1 cellular context compared by ENCODE assay signal in the genomic region with DNA sequence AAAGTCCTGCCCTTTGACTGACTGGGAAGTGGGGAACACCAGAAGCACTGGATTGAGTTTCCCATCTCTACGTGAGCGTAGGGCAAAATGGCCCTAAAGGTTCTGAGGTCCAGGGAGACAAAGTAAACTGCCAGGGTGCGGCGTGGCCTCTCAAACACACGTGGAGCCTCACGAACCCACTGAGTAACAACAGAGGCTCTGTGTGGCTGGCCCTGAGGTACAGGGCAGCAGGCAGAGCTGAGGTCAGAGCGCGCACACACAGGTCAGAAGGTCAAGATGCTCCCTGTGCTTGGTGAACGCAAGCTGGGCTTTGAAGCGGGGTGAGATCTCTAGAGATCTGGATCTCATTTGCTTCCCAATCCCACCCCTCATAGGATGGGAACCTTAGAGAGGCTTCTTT.
A peak's percentile ranks its signal among the peaks of the same experiment; 100 is the strongest.
TF ChIP-seq lines count a peak whose summit lies in the region.

No MANE protein-coding gene starts in this region.

TF ChIP-seq in HepG2, 621 proteins besides CTCF, POLR2A, EP300 and RAD21 (continued from another document and continues in another):
- TF ChIP-seq ZNF687 (CRISPR knock-in tag; IDR thresholded peaks at IDR 0.05) (peak; percentile 74), RARG (CRISPR knock-in tag; IDR thresholded peaks at IDR 0.05; ENCODE audit: low read depth) (no peak), MYC (CRISPR knock-in tag; IDR thresholded peaks at IDR 0.05; ENCODE audit: borderline replicate concordance) (peak; percentile 64; the same call in 1 of the 2 replicates), ZNF281 (CRISPR knock-in tag; IDR thresholded peaks at IDR 0.05; ENCODE audit: borderline replicate concordance) (no peak), ZMYM2 (CRISPR knock-in tag; IDR thresholded peaks at IDR 0.05) (peak; percentile 51; the same call in 1 of the 2 replicates), ADNP (CRISPR knock-in tag; IDR thresholded peaks at IDR 0.05) (no peak), BRD4 (CRISPR knock-in tag; IDR thresholded peaks at IDR 0.05) (no peak), MAFK (conservative IDR thresholded peaks at IDR 0.05 in 1 of 2, IDR thresholded peaks at IDR 0.05 in 1 of 2; ENCODE audit: low read length in 2 of 2) (no peak), SP140L (CRISPR knock-in tag; IDR thresholded peaks at IDR 0.05; ENCODE audit: borderline replicate concordance) (no peak), TEAD3 (CRISPR knock-in tag; optimal IDR thresholded peaks at IDR 0.05; ENCODE audit: borderline replicate concordance) (no peak), REL (CRISPR knock-in tag; conservative IDR thresholded peaks at IDR 0.05) (no peak), PBX2 (CRISPR knock-in tag; IDR thresholded peaks at IDR 0.05) (no peak), SOX6 (IDR thresholded peaks at IDR 0.05) (no peak), SOX6 (CRISPR knock-in tag; IDR thresholded peaks at IDR 0.05) (no peak; the same call in 1 of the 2 replicates), CHCHD3 (CRISPR knock-in tag; IDR thresholded peaks at IDR 0.05) (no peak), XRCC5 (optimal IDR thresholded peaks at IDR 0.05; ENCODE audit: low read length) (no peak), KLF12 (CRISPR knock-in tag; IDR thresholded peaks at IDR 0.05; ENCODE audit: borderline replicate concordance) (no peak), ZNF280D (CRISPR knock-in tag; IDR thresholded peaks at IDR 0.05) (no peak), POLR2AphosphoS5 (IDR thresholded peaks at IDR 0.05; ENCODE audit: low read depth, low read length) (no peak), NR0B2 (CRISPR knock-in tag; IDR thresholded peaks at IDR 0.05) (no peak), ZSCAN20 (CRISPR knock-in tag; IDR thresholded peaks at IDR 0.05; ENCODE audit: borderline replicate concordance) (no peak), TRAFD1 (CRISPR knock-in tag; IDR thresholded peaks at IDR 0.05; ENCODE audit: borderline replicate concordance) (no peak)
- TF ChIP-seq, protein P1, sequence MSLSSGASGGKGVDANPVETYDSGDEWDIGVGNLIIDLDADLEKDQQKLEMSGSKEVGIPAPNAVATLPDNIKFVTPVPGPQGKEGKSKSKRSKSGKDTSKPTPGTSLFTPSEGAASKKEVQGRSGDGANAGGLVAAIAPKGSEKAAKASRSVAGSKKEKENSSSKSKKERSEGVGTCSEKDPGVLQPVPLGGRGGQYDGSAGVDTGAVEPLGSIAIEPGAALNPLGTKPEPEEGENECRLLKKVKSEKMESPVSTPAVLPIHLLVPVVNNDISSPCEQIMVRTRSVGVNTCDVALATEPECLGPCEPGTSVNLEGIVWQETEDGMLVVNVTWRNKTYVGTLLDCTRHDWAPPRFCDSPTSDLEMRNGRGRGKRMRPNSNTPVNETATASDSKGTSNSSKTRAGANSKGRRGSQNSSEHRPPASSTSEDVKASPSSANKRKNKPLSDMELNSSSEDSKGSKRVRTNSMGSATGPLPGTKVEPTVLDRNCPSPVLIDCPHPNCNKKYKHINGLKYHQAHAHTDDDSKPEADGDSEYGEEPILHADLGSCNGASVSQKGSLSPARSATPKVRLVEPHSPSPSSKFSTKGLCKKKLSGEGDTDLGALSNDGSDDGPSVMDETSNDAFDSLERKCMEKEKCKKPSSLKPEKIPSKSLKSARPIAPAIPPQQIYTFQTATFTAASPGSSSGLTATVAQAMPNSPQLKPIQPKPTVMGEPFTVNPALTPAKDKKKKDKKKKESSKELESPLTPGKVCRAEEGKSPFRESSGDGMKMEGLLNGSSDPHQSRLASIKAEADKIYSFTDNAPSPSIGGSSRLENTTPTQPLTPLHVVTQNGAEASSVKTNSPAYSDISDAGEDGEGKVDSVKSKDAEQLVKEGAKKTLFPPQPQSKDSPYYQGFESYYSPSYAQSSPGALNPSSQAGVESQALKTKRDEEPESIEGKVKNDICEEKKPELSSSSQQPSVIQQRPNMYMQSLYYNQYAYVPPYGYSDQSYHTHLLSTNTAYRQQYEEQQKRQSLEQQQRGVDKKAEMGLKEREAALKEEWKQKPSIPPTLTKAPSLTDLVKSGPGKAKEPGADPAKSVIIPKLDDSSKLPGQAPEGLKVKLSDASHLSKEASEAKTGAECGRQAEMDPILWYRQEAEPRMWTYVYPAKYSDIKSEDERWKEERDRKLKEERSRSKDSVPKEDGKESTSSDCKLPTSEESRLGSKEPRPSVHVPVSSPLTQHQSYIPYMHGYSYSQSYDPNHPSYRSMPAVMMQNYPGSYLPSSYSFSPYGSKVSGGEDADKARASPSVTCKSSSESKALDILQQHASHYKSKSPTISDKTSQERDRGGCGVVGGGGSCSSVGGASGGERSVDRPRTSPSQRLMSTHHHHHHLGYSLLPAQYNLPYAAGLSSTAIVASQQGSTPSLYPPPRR (CRISPR knock-in tag; IDR thresholded peaks at IDR 0.05; ENCODE audit: borderline replicate concordance): no peak; the same call in 1 of the 2 replicates
- TF ChIP-seq, protein P2, sequence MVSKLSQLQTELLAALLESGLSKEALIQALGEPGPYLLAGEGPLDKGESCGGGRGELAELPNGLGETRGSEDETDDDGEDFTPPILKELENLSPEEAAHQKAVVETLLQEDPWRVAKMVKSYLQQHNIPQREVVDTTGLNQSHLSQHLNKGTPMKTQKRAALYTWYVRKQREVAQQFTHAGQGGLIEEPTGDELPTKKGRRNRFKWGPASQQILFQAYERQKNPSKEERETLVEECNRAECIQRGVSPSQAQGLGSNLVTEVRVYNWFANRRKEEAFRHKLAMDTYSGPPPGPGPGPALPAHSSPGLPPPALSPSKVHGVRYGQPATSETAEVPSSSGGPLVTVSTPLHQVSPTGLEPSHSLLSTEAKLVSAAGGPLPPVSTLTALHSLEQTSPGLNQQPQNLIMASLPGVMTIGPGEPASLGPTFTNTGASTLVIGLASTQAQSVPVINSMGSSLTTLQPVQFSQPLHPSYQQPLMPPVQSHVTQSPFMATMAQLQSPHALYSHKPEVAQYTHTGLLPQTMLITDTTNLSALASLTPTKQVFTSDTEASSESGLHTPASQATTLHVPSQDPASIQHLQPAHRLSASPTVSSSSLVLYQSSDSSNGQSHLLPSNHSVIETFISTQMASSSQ (IDR thresholded peaks at IDR 0.05; ENCODE audit: low read depth): no peak
- TF ChIP-seq, protein P2 (CRISPR knock-in tag; IDR thresholded peaks at IDR 0.05; ENCODE audit: borderline replicate concordance): peak; percentile 40; the same call in 1 of the 2 replicates
- TF ChIP-seq, protein P3, sequence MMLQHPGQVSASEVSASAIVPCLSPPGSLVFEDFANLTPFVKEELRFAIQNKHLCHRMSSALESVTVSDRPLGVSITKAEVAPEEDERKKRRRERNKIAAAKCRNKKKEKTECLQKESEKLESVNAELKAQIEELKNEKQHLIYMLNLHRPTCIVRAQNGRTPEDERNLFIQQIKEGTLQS (CRISPR knock-in tag; IDR thresholded peaks at IDR 0.05): no peak
